Comparison of ENCODE assay signal across 18 cellular contexts in the genomic region with DNA sequence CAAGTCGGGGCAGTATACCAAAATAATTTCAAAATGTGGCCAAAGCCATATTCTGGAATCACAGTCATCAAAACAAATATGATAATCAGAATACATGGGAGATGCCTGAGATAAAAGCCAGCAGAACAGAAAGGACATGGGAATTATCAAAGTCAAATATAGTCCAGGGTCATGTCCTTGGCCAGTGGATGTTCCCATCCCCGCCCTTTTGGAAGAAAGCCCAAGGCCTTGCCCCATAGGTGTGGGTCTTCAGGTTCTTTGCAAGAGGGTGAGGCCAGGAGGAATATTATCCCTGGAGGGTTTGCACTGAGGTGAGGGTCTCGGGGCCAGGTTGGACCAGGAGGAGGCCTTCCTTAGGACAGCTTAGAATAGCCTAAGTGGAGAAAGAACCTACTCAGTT. TPM values are rescaled to one million over a fixed set of nuclear protein-coding genes. Genes with fewer than 3 reads are reported as not detected.
DNase-seq lines count a peak whose midpoint lies in the region; TF ChIP-seq lines count a peak whose summit lies in the region.
"Had no signal": no experiment of that assay in that cellular context is flagged by ENCODE, and none has a peak within 500 bp of the region (broad histone marks: within the 10 kb centered on the region; RNA-seq: fewer than 3 reads in every experiment).

No MANE protein-coding gene starts in this region.

- TF ChIP-seq CTCF in coronary artery (IDR thresholded peaks at IDR 0.05) (no peak), left ventricle myocardium inferior (IDR thresholded peaks at IDR 0.05; ENCODE audit: borderline replicate concordance) (no peak), parathyroid adenoma (IDR thresholded peaks at IDR 0.05) (no peak), tibial artery (IDR thresholded peaks at IDR 0.05) (no peak)

- H3K9ac ChIP-seq in parathyroid adenoma: no peak overlapping the region
- H3K9ac ChIP-seq: BLaER1 had no signal

- H3K27me3 ChIP-seq in left ventricle myocardium inferior (ENCODE audit: low read depth) (no peaks in the 10 kb centered on the region), parathyroid adenoma (ENCODE audit: control insufficient read depth, insufficient read depth, low read length) (no peaks in the 10 kb centered on the region), tibial artery (no peaks in the 10 kb centered on the region)
- H3K27me3 ChIP-seq: suprapubic skin had no signal

- H3K9me3 ChIP-seq in left ventricle myocardium inferior (replicated peaks): no peaks in the 10 kb centered on the region
- no peaks in the 10 kb centered on the region for H3K9me3 ChIP-seq in parathyroid adenoma (ENCODE audit: control insufficient read depth, low read length)
- H3K9me3 ChIP-seq in tibial artery: no peaks in the 10 kb centered on the region
- H3K9me3 ChIP-seq: BLaER1, suprapubic skin had no signal

- H3K4me3 ChIP-seq in coronary artery (no peak overlapping the region), left ventricle myocardium inferior (peak overlapping the region; percentile 5), parathyroid adenoma (ENCODE audit: low read depth, low read length) (no peak overlapping the region), tibial artery (no peak overlapping the region)
- H3K4me3 ChIP-seq: BLaER1, suprapubic skin had no signal

- peak overlapping the region; percentile 42 for H2AFZ ChIP-seq in parathyroid adenoma

- H3K27ac ChIP-seq in coronary artery (peak overlapping the region; percentile 58 to 83), left ventricle myocardium inferior (replicated peaks) (peak overlapping the region; percentile 89), parathyroid adenoma (peak overlapping the region; percentile 42), tibial artery (peak overlapping the region; percentile 82 to 83)
- H3K27ac ChIP-seq: BLaER1, suprapubic skin, VCaP had no signal

- peaks cover 3% of the 10 kb centered on the region for H3K79me2 ChIP-seq in parathyroid adenoma

- H3K36me3 ChIP-seq in left ventricle myocardium inferior (no peaks in the 10 kb centered on the region), parathyroid adenoma (ENCODE audit: control insufficient read depth, insufficient read depth, low read length) (no peaks in the 10 kb centered on the region), tibial artery (no peaks in the 10 kb centered on the region)
- H3K36me3 ChIP-seq: BLaER1, suprapubic skin had no signal

- H3K4me2 ChIP-seq in parathyroid adenoma (ENCODE audit: low read length): no peak overlapping the region
- H3K4me2 ChIP-seq: BLaER1 had no signal

- no peak for DNase-seq in coronary artery (ENCODE audit: low spot score)
- DNase-seq in left ventricle myocardium inferior: no peak
- DNase-seq in tibial artery: no peak
- no peak for DNase-seq in SHP77 (lab: John Stamatoyannopoulos, UW)
- no peak for DNase-seq in OCI-M2 (lab: John Stamatoyannopoulos, UW; ENCODE audit: unreplicated experiment)
- DNase-seq in 8988T: no peak
- no peak for DNase-seq in middle frontal gyrus (ENCODE audit: extremely low spot score, low spot score)
- DNase-seq: activated CD4-positive, alpha-beta T cell treated with anti-CD3 and anti-CD28 coated beads for 4 hours; activated gamma-delta T cell treated with Interleukin-2 at 50 U/mL for 16 hours; activated naive CD8-positive, alpha-beta T cell treated with anti-CD3 and anti-CD28 coated beads, Interleukin-2, amount 50 U/mL, for 24 hours; head of caudate nucleus; naive thymus-derived CD4-positive, alpha-beta T cell; PC-3; stimulated activated CD4-positive, alpha-beta T cell treated with anti-CD3 and anti-CD28 coated beads, Interleukin-4, amount 100 ng/mL, for 24 hours had no signal

- H3K4me1 ChIP-seq in left ventricle myocardium inferior: peaks cover 79% of the 10 kb centered on the region
- H3K4me1 ChIP-seq in parathyroid adenoma: peaks cover 32% of the 10 kb centered on the region
- peaks cover 0 to 82% (median 45%) of the 10 kb centered on the region in 4 donors for H3K4me1 ChIP-seq in tibial artery
- H3K4me1 ChIP-seq: BLaER1 had no signal

- intact Hi-C loops in left ventricle myocardium inferior (cut with micrococcal nuclease) (no loop called here), tibial artery (cut with DNase I; ENCODE audit: low total_unique reads) (loop anchor here (2.0 to 10.0 kb wide), 2 partner anchors 214 to 242 kb away; no protein-coding TSS in a partner anchor)

RNA-seq across cellular contexts. Expression of gene CSNK2A3, which starts 53.6 kb away (rescaled TPM):
- 1.4 TPM for total RNA-seq in left ventricle myocardium inferior
